ENCODE assay signal across 15 cellular contexts in the genomic region with DNA sequence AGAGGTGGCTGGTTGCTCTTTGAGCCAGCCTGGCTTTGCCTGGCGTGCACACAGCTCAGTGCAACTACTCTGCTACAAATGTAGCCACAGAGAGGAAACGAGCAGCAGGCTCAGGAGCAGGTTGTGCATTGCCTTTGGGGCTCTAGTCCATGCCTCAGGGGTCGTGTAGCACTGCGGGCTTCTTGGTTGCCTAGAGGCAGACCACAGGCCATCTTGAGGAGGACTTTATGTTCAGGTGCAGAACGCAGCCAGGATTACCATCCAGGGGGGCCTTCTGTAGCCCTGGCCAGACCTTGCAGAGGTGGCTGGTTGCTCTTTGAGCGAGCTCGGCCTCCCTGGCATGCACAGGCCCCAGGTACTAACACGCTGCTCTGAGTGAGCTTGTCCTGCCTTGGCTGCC. TPM values are rescaled to one million over a fixed set of nuclear protein-coding genes. Genes with fewer than 3 reads are reported as not detected.
DNase-seq lines count a peak whose midpoint lies in the region; TF ChIP-seq lines count a peak whose summit lies in the region.
"Not testable (repeated sequence)": the region's sequence is repeated elsewhere in the genome, so short reads cannot be mapped to it uniquely, and the experiment has no call there.
"Had no signal": no experiment of that assay in that cellular context is flagged by ENCODE, and none has a peak within 500 bp of the region (broad histone marks: within the 10 kb centered on the region; RNA-seq: fewer than 3 reads in every experiment).

No MANE protein-coding gene starts in this region.

- not testable (repeated sequence) for TF ChIP-seq POLR2A in spleen (IDR thresholded peaks at IDR 0.05)

- H3K9me3 ChIP-seq in spleen, result not testable (repeated sequence)

- not testable (repeated sequence) for H3K27ac ChIP-seq in spleen

- H3K36me3 Mint-ChIP-seq in CD14-positive monocyte; chondrocyte (ENCODE audit: low read depth): not testable (repeated sequence)

- not testable (repeated sequence) for TF ChIP-seq CTCF in CD14-positive monocyte (IDR thresholded peaks at IDR 0.05); chondrocyte (IDR thresholded peaks at IDR 0.05); spleen (IDR thresholded peaks at IDR 0.05 in 8 of 11, conservative IDR thresholded peaks at IDR 0.05 in 3 of 11)

- H3K4me3 Mint-ChIP-seq in CD14-positive monocyte; chondrocyte (ENCODE audit: unreplicated experiment): not testable (repeated sequence)

- not testable (repeated sequence) for H3K27ac Mint-ChIP-seq in CD14-positive monocyte; chondrocyte (ENCODE audit: unreplicated experiment)

- H3K9me3 Mint-ChIP-seq in CD14-positive monocyte; chondrocyte (ENCODE audit: low read depth): not testable (repeated sequence)

- intact Hi-C loops in CD14-positive monocyte (cut with micrococcal nuclease); cardiac septum (cut with DNase I); spleen (cut with DNase I; ENCODE audit: low total_unique reads): not testable (repeated sequence)

- H3K4me1 Mint-ChIP-seq in CD14-positive monocyte; chondrocyte (ENCODE audit: low read depth): not testable (repeated sequence)

- not testable (repeated sequence) for H3K27me3 Mint-ChIP-seq in CD14-positive monocyte (ENCODE audit: low read depth in 3 of 3); chondrocyte (ENCODE audit: low read depth)

- no CpG with 5 or more reads among the region's 8 CpGs for WGBS in spleen, 5 donors

- not testable (repeated sequence) for H3K27me3 ChIP-seq in spleen (replicated peaks in 1 of 7)

- DNase-seq in CD14-positive monocyte (ENCODE audit: low spot score) (peak; percentile 4), chondrocyte (ENCODE audit: low spot score) (peak; percentile 48), cardiac septum (ENCODE audit: low spot score) (peak; percentile 71), spleen (peak; percentile 54)

- not testable (repeated sequence) for H3K4me1 ChIP-seq in spleen

- not testable (repeated sequence) for H3K36me3 ChIP-seq in spleen

- H3K4me3 ChIP-seq in spleen, result not testable (repeated sequence)

RNA-seq across cellular contexts. Expression of a gene that starts 41.2 kb away (rescaled TPM):
- polyA plus RNA-seq in CD14-positive monocyte (not detected), spleen (not detected)
- total RNA-seq in chondrocyte (not detected in 3 replicates), cardiac septum (not detected), spleen (1 to 10 TPM in 1 of 7 donors, under 1 TPM in 2, not detected in 4; 0.52 to 1.1 (median 0.72) TPM)
- total RNA-seq: A673; B cell; Caco-2; Calu3; CD4-positive, alpha-beta memory T cell; CD4-positive, alpha-beta T cell; CD4-positive, CD25-positive, alpha-beta regulatory T cell; CD8-positive, alpha-beta memory T cell; CD8-positive, alpha-beta T cell had no signal
- polyA plus RNA-seq: AG04450; BJ; CD4-positive, alpha-beta memory T cell; CD4-positive, CD25-positive, alpha-beta regulatory T cell; CD8-positive, alpha-beta memory T cell had no signal

Comparison
In these comparisons a context has a peak if more than half of its experiments do, and no peak if none do; other contexts are left out.
1. DNase-seq: peak in every context shown above with its lines; median percentile 71 in cardiac septum; 54 in spleen; 48 in chondrocyte; 4 in CD14-positive monocyte.